In the genomic region with DNA sequence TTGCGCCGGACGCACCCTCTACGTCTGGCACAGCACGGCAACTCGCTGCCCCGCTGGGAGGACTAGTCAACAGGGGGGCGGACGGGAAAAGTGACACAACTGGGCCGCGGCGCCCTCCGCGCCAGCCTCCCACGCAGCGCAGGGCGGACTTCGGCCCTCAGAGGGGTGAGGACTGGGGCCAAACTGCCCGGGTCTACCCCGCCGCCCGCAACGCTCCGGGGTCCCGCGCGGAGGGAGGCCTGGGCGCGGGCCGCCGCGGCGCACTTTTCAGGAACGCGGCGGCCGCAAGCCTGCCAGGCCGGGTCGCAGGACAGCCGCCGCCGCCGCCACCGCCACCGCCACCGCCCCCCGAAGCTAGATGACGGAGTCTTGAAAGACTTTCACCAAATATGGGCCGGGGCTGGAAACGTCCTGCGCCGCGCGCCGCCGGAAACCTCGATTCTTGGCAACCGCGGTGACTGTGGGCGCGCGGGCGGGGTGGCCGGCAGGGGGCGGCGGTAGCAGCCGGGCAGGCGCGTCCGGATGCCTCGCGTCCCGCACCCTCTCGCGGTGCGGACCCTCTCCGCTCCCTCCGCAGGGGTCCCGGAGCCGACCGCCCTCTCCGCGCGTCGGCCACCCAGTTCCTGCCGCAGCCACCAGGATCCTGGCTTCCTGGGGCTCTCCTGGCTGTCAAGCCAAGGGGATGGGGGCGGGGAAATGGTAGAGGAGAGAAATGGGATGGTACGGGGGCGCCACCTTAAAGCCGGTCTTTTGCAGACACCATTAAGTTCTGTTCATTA, we compare ENCODE assay signal across 1 cellular context.
A peak's percentile ranks its signal among the peaks of the same experiment; 100 is the strongest.
TF ChIP-seq lines count a peak whose summit lies in the region.

No MANE protein-coding gene starts in this region.

TF ChIP-seq in HepG2, 621 proteins besides CTCF, POLR2A, EP300 and RAD21 (continued from another document and continues in another):
- TF ChIP-seq, protein P1, sequence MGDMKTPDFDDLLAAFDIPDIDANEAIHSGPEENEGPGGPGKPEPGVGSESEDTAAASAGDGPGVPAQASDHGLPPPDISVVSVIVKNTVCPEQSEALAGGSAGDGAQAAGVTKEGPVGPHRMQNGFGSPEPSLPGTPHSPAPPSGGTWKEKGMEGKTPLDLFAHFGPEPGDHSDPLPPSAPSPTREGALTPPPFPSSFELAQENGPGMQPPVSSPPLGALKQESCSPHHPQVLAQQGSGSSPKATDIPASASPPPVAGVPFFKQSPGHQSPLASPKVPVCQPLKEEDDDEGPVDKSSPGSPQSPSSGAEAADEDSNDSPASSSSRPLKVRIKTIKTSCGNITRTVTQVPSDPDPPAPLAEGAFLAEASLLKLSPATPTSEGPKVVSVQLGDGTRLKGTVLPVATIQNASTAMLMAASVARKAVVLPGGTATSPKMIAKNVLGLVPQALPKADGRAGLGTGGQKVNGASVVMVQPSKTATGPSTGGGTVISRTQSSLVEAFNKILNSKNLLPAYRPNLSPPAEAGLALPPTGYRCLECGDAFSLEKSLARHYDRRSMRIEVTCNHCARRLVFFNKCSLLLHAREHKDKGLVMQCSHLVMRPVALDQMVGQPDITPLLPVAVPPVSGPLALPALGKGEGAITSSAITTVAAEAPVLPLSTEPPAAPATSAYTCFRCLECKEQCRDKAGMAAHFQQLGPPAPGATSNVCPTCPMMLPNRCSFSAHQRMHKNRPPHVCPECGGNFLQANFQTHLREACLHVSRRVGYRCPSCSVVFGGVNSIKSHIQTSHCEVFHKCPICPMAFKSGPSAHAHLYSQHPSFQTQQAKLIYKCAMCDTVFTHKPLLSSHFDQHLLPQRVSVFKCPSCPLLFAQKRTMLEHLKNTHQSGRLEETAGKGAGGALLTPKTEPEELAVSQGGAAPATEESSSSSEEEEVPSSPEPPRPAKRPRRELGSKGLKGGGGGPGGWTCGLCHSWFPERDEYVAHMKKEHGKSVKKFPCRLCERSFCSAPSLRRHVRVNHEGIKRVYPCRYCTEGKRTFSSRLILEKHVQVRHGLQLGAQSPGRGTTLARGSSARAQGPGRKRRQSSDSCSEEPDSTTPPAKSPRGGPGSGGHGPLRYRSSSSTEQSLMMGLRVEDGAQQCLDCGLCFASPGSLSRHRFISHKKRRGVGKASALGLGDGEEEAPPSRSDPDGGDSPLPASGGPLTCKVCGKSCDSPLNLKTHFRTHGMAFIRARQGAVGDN (CRISPR knock-in tag; IDR thresholded peaks at IDR 0.05): peak; percentile 68
- TF ChIP-seq ZNF24 (IDR thresholded peaks at IDR 0.05): no peak
- TF ChIP-seq, protein P2, sequence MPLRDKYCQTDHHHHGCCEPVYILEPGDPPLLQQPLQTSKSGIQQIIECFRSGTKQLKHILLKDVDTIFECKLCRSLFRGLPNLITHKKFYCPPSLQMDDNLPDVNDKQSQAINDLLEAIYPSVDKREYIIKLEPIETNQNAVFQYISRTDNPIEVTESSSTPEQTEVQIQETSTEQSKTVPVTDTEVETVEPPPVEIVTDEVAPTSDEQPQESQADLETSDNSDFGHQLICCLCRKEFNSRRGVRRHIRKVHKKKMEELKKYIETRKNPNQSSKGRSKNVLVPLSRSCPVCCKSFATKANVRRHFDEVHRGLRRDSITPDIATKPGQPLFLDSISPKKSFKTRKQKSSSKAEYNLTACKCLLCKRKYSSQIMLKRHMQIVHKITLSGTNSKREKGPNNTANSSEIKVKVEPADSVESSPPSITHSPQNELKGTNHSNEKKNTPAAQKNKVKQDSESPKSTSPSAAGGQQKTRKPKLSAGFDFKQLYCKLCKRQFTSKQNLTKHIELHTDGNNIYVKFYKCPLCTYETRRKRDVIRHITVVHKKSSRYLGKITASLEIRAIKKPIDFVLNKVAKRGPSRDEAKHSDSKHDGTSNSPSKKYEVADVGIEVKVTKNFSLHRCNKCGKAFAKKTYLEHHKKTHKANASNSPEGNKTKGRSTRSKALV (CRISPR knock-in tag; IDR thresholded peaks at IDR 0.05): no peak; the same call in 1 of the 2 replicates
- no peak for TF ChIP-seq RBM39 (IDR thresholded peaks at IDR 0.05; ENCODE audit: low read depth, low read length, poor library complexity, severe bottlenecking)
- TF ChIP-seq PLRG1 (conservative IDR thresholded peaks at IDR 0.05): no peak
- TF ChIP-seq ZNF333 (CRISPR knock-in tag; IDR thresholded peaks at IDR 0.05; ENCODE audit: borderline replicate concordance): no peak
- TF ChIP-seq, protein P3, sequence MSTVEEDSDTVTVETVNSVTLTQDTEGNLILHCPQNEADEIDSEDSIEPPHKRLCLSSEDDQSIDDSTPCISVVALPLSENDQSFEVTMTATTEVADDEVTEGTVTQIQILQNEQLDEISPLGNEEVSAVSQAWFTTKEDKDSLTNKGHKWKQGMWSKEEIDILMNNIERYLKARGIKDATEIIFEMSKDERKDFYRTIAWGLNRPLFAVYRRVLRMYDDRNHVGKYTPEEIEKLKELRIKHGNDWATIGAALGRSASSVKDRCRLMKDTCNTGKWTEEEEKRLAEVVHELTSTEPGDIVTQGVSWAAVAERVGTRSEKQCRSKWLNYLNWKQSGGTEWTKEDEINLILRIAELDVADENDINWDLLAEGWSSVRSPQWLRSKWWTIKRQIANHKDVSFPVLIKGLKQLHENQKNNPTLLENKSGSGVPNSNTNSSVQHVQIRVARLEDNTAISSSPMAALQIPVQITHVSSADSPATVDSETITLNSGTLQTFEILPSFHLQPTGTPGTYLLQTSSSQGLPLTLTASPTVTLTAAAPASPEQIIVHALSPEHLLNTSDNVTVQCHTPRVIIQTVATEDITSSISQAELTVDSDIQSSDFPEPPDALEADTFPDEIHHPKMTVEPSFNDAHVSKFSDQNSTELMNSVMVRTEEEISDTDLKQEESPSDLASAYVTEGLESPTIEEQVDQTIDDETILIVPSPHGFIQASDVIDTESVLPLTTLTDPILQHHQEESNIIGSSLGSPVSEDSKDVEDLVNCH (CRISPR knock-in tag; IDR thresholded peaks at IDR 0.05): no peak
- no peak for TF ChIP-seq JUN (CRISPR knock-in tag; IDR thresholded peaks at IDR 0.05)
- no peak for TF ChIP-seq CAMTA2 (CRISPR knock-in tag; IDR thresholded peaks at IDR 0.05; ENCODE audit: borderline replicate concordance)
- no peak for TF ChIP-seq ZNF232 (CRISPR knock-in tag; IDR thresholded peaks at IDR 0.05; ENCODE audit: borderline replicate concordance)
- TF ChIP-seq POLR2AphosphoS5 (IDR thresholded peaks at IDR 0.05; ENCODE audit: low read depth, low read length): no peak
- TF ChIP-seq MYNN (CRISPR knock-in tag; IDR thresholded peaks at IDR 0.05; ENCODE audit: low read depth): no peak
- peak; percentile 72 for TF ChIP-seq RBFOX2 (IDR thresholded peaks at IDR 0.05; ENCODE audit: low read depth, low read length)
- no peak for TF ChIP-seq TP53 (CRISPR knock-in tag; conservative IDR thresholded peaks at IDR 0.05)
- TF ChIP-seq ZNF737 (CRISPR knock-in tag; IDR thresholded peaks at IDR 0.05; ENCODE audit: borderline replicate concordance): no peak
- TF ChIP-seq, protein P4, sequence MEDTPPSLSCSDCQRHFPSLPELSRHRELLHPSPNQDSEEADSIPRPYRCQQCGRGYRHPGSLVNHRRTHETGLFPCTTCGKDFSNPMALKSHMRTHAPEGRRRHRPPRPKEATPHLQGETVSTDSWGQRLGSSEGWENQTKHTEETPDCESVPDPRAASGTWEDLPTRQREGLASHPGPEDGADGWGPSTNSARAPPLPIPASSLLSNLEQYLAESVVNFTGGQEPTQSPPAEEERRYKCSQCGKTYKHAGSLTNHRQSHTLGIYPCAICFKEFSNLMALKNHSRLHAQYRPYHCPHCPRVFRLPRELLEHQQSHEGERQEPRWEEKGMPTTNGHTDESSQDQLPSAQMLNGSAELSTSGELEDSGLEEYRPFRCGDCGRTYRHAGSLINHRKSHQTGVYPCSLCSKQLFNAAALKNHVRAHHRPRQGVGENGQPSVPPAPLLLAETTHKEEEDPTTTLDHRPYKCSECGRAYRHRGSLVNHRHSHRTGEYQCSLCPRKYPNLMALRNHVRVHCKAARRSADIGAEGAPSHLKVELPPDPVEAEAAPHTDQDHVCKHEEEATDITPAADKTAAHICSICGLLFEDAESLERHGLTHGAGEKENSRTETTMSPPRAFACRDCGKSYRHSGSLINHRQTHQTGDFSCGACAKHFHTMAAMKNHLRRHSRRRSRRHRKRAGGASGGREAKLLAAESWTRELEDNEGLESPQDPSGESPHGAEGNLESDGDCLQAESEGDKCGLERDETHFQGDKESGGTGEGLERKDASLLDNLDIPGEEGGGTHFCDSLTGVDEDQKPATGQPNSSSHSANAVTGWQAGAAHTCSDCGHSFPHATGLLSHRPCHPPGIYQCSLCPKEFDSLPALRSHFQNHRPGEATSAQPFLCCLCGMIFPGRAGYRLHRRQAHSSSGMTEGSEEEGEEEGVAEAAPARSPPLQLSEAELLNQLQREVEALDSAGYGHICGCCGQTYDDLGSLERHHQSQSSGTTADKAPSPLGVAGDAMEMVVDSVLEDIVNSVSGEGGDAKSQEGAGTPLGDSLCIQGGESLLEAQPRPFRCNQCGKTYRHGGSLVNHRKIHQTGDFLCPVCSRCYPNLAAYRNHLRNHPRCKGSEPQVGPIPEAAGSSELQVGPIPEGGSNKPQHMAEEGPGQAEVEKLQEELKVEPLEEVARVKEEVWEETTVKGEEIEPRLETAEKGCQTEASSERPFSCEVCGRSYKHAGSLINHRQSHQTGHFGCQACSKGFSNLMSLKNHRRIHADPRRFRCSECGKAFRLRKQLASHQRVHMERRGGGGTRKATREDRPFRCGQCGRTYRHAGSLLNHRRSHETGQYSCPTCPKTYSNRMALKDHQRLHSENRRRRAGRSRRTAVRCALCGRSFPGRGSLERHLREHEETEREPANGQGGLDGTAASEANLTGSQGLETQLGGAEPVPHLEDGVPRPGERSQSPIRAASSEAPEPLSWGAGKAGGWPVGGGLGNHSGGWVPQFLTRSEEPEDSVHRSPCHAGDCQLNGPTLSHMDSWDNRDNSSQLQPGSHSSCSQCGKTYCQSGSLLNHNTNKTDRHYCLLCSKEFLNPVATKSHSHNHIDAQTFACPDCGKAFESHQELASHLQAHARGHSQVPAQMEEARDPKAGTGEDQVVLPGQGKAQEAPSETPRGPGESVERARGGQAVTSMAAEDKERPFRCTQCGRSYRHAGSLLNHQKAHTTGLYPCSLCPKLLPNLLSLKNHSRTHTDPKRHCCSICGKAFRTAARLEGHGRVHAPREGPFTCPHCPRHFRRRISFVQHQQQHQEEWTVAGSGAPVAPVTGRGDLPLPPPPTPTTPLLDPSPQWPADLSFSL (CRISPR knock-in tag; IDR thresholded peaks at IDR 0.05): no peak
- no peak for TF ChIP-seq ZNF556 (CRISPR knock-in tag; IDR thresholded peaks at IDR 0.05; ENCODE audit: borderline replicate concordance)
- TF ChIP-seq, protein P5, sequence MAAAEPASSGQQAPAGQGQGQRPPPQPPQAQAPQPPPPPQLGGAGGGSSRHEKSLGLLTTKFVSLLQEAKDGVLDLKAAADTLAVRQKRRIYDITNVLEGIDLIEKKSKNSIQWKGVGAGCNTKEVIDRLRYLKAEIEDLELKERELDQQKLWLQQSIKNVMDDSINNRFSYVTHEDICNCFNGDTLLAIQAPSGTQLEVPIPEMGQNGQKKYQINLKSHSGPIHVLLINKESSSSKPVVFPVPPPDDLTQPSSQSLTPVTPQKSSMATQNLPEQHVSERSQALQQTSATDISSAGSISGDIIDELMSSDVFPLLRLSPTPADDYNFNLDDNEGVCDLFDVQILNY (CRISPR knock-in tag; conservative IDR thresholded peaks at IDR 0.05): no peak
- TF ChIP-seq KDM1A (CRISPR knock-in tag; IDR thresholded peaks at IDR 0.05): no peak
- TF ChIP-seq ZBTB38 (CRISPR knock-in tag; IDR thresholded peaks at IDR 0.05): no peak
- no peak for TF ChIP-seq FOXA3 (CRISPR knock-in tag; IDR thresholded peaks at IDR 0.05)
- TF ChIP-seq ZNF235 (CRISPR knock-in tag; IDR thresholded peaks at IDR 0.05; ENCODE audit: borderline replicate concordance): no peak
- TF ChIP-seq, protein P6, sequence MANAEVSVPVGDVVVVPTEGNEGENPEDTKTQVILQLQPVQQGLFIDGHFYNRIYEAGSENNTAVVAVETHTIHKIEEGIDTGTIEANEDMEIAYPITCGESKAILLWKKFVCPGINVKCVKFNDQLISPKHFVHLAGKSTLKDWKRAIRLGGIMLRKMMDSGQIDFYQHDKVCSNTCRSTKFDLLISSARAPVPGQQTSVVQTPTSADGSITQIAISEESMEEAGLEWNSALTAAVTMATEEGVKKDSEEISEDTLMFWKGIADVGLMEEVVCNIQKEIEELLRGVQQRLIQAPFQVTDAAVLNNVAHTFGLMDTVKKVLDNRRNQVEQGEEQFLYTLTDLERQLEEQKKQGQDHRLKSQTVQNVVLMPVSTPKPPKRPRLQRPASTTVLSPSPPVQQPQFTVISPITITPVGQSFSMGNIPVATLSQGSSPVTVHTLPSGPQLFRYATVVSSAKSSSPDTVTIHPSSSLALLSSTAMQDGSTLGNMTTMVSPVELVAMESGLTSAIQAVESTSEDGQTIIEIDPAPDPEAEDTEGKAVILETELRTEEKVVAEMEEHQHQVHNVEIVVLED (CRISPR knock-in tag; IDR thresholded peaks at IDR 0.05; ENCODE audit: borderline replicate concordance): no peak
- 0 out of 2 replicates have a peak, but pooled peaks have one; percentile 22 for TF ChIP-seq TARDBP (CRISPR knock-in tag; IDR thresholded peaks at IDR 0.05)
- TF ChIP-seq NCOA1 (CRISPR knock-in tag; IDR thresholded peaks at IDR 0.05): no peak
